In genomic region chr1:23497777-23498439, GRCh38 we compare ENCODE assay signal across 18 cellular contexts. TPM values are rescaled to one million over a fixed set of nuclear protein-coding genes. Genes with fewer than 3 reads are reported as not detected.
DNase-seq lines count a peak whose midpoint lies in the region; ATAC-seq, FAIRE-seq and TF ChIP-seq lines count a peak whose summit lies in the region.
"Had no signal": no experiment of that assay in that cellular context is flagged by ENCODE, and none has a peak within 500 bp of the region (broad histone marks: within the 10 kb centered on the region; RNA-seq: fewer than 3 reads in every experiment).

No MANE protein-coding gene starts in this region.

- H3K36me3 ChIP-seq in GM23338 (ENCODE audit: insufficient read depth) (no peaks in the 10 kb centered on the region), WERI-Rb-1 (no peaks in the 10 kb centered on the region), lower lobe of right lung (no peaks in the 10 kb centered on the region)
- H3K36me3 ChIP-seq: adrenal gland, vagina had no signal

- no peaks in the 10 kb centered on the region for H3K79me2 ChIP-seq in GM23338 (replicated peaks; ENCODE audit: insufficient read depth)

- no peaks in the 10 kb centered on the region for H4K20me1 ChIP-seq in GM23338 (replicated peaks; ENCODE audit: insufficient read depth)

- H3K36me3 Mint-ChIP-seq in GM23338 (ENCODE audit: low read depth), result no peaks in the 10 kb centered on the region
- H3K36me3 Mint-ChIP-seq: CD4-positive, alpha-beta memory T cell had no signal

- intact Hi-C loops in lower lobe of right lung (cut with DNase I), result no loop called here

- peak; percentile 7 to 43 for DNase-seq in AML-193 (lab: John Stamatoyannopoulos, UW)
- DNase-seq in GM23338 (ENCODE audit: low spot score), result no peak
- DNase-seq in WERI-Rb-1, result no peak
- no peak for DNase-seq in lower lobe of right lung
- DNase-seq in NCI-H2081 (lab: John Stamatoyannopoulos, UW), result no peak
- DNase-seq in GDM1 (lab: John Stamatoyannopoulos, UW), result no peak
- no peak for DNase-seq in HTR-8/SVneo (ENCODE audit: insufficient read length, low spot score)
- DNase-seq: activated gamma-delta T cell, NCI-H1417 treated with DMSO at 0.1 percent for 48 hours, SIG-M5 had no signal

- no peak overlapping the region for H3K27ac ChIP-seq in GM23338 (ENCODE audit: low read depth)
- H3K27ac ChIP-seq in WERI-Rb-1, result peak overlapping the region; percentile 34; the same call in 1 of the 2 replicates
- H3K27ac ChIP-seq in lower lobe of right lung, result no peak overlapping the region
- H3K27ac ChIP-seq: adrenal gland, coronary artery, vagina had no signal

- FAIRE-seq in HTR-8/SVneo (lab: Jason Lieb, UNC), result no peak
- FAIRE-seq: bronchial epithelial cell, endometrium had no signal

- no peak overlapping the region for H3K4me2 ChIP-seq in GM23338

- H3K9me3 Mint-ChIP-seq in GM23338, result no peaks in the 10 kb centered on the region
- H3K9me3 Mint-ChIP-seq: CD4-positive, alpha-beta memory T cell had no signal

- H3K9me2 ChIP-seq in GM23338 (ENCODE audit: insufficient read depth), result no peaks in the 10 kb centered on the region

- H2AFZ ChIP-seq in GM23338, result peak overlapping the region; percentile 85

- H3K9me3 ChIP-seq in WERI-Rb-1 (ENCODE audit: severe bottlenecking) (no peaks in the 10 kb centered on the region), lower lobe of right lung (no peaks in the 10 kb centered on the region)
- H3K9me3 ChIP-seq: adrenal gland, vagina had no signal

- H3K27me3 Mint-ChIP-seq in GM23338 (ENCODE audit: insufficient read depth, low read depth, poor library complexity), result peaks cover 3% of the 10 kb centered on the region
- H3K27me3 Mint-ChIP-seq: CD4-positive, alpha-beta memory T cell had no signal

- no peaks in the 10 kb centered on the region for H3K4me1 ChIP-seq in GM23338 (ENCODE audit: insufficient read depth)
- peaks cover 8% of the 10 kb centered on the region for H3K4me1 ChIP-seq in lower lobe of right lung
- H3K4me1 ChIP-seq: adrenal gland, vagina had no signal

- H3K27ac Mint-ChIP-seq in GM23338, result no peak overlapping the region

- H3K4me3 ChIP-seq in GM23338, result no peak overlapping the region
- no peak overlapping the region for H3K4me3 ChIP-seq in WERI-Rb-1 (ENCODE audit: low read depth, low read length)
- H3K4me3 ChIP-seq in lower lobe of right lung, result no peak overlapping the region
- H3K4me3 ChIP-seq: adrenal gland, coronary artery, lung, vagina had no signal

- ATAC-seq in GM23338, result no peak
- ATAC-seq in lower lobe of right lung, result peak; percentile 65 to 73
- no peak for ATAC-seq in GM21528 (IDR thresholded peaks at IDR 0.05; ENCODE audit: low FRiP score, unreplicated experiment)

- H3K4me3 Mint-ChIP-seq in GM23338, result no peak overlapping the region
- H3K4me3 Mint-ChIP-seq: CD4-positive, alpha-beta memory T cell had no signal

- no peak for TF ChIP-seq CTCF in GM23338 (conservative IDR thresholded peaks at IDR 0.05; ENCODE audit: low read depth in 2 of 2)
- TF ChIP-seq CTCF in WERI-Rb-1 (IDR thresholded peaks at IDR 0.05; ENCODE audit: low read depth, low read length), result no peak
- TF ChIP-seq CTCF in lower lobe of right lung (IDR thresholded peaks at IDR 0.05), result no peak

- H3K27me3 ChIP-seq in GM23338 (ENCODE audit: insufficient read depth) (no peaks in the 10 kb centered on the region), WERI-Rb-1 (ENCODE audit: insufficient read depth, low read depth, severe bottlenecking) (no peaks in the 10 kb centered on the region), lower lobe of right lung (ENCODE audit: low read depth) (no peaks in the 10 kb centered on the region)
- H3K27me3 ChIP-seq: adrenal gland, vagina had no signal

- H3K4me1 Mint-ChIP-seq in GM23338, result peaks cover 2% of the 10 kb centered on the region; the same call in 1 of the 3 replicates

- H3F3A ChIP-seq in GM23338 (replicated peaks; ENCODE audit: low read depth), result peaks cover 6% of the 10 kb centered on the region

TF ChIP-seq in GM23338, 12 proteins besides CTCF, POLR2A, EP300 and RAD21:
- TF ChIP-seq ZNF114 (CRISPR knock-in tag; IDR thresholded peaks at IDR 0.05) (no peak), EZH2 (IDR thresholded peaks at IDR 0.05; ENCODE audit: low read depth, unreplicated experiment) (no peak), JUNB (IDR thresholded peaks at IDR 0.05; ENCODE audit: unreplicated experiment) (no peak), ZNF331 (CRISPR knock-in tag; IDR thresholded peaks at IDR 0.05; ENCODE audit: low read depth) (no peak), POLR2AphosphoS5 (IDR thresholded peaks at IDR 0.05; ENCODE audit: low read depth) (no peak), EZH2phosphoT487 (IDR thresholded peaks at IDR 0.05; ENCODE audit: unreplicated experiment) (no peak), REST (IDR thresholded peaks at IDR 0.05; ENCODE audit: unreplicated experiment) (no peak), ETS1 (IDR thresholded peaks at IDR 0.05) (no peak)

RNA-seq across cellular contexts. Expression of gene ASAP3, which starts 13.9 kb away (rescaled TPM):
- 78.3 and 98.2 TPM in 2 replicates for total RNA-seq in GM23338 (2014; rRNA removed; shearing (Covaris generic))
- polyA plus RNA-seq in GM23338 (2016; fragmentation: Nextera tagmentation; extraction: Ambion mirVana), result 28.0 and 31.3 TPM in 2 replicates
- total RNA-seq in lower lobe of right lung, result 34.5 TPM

RNA-seq across cellular contexts. Expression of gene E2F2, which starts 33.1 kb away (rescaled TPM):
- total RNA-seq in GM23338 (2014; rRNA removed; shearing (Covaris generic)), result 2.6 and 3.4 TPM in 2 replicates
- 0.78 and 1.6 TPM in 2 replicates for polyA plus RNA-seq in GM23338 (2016; fragmentation: Nextera tagmentation; extraction: Ambion mirVana)
- 1.1 TPM for total RNA-seq in lower lobe of right lung

Comparison
In these comparisons a context has a peak if more than half of its experiments do, and no peak if none do; other contexts are left out.
1. DNase-seq: peak in AML-193 (2 of 2); none in GM23338 (single experiment), WERI-Rb-1 (single experiment), lower lobe of right lung (single experiment), NCI-H2081 (0 of 2), GDM1 (single experiment) and HTR-8/SVneo (single experiment).
2. ATAC-seq: peak in lower lobe of right lung (2 of 2); none in GM23338 (single experiment) and GM21528 (single experiment).